2 cellular contexts compared by ENCODE assay signal in the genomic region with DNA sequence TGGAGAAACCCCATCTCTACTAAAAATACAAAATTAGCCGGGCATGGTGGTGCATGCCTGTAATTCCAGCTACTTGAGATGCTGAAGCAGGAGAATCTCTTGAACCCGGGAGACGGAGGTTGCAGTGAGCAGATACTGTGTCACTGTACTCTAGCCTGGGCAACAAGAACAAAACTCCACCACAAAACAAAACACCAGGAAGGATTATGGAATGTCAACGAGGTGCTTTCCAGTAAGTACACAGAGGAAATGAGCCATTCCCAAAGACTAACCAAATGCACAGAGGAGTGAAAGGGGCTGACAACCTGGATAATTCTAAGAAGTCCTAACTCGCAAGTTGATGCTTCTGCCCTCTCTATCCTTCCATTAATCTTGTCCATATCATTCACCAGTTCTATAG.
TF ChIP-seq lines count a peak whose summit lies in the region.

No MANE protein-coding gene starts in this region.

TF ChIP-seq in HEK293, 187 proteins besides CTCF, POLR2A, EP300 and RAD21:
- TF ChIP-seq ZNF600 (tag by site-specific recombination; IDR thresholded peaks at IDR 0.05) (peak; percentile 41; the same call in 1 of the 2 replicates), ZNF157 (tag by site-specific recombination; IDR thresholded peaks at IDR 0.05) (no peak)

TF ChIP-seq in H1, 55 proteins besides CTCF, POLR2A, EP300 and RAD21:
- TF ChIP-seq PHF8 (conservative IDR thresholded peaks at IDR 0.05; ENCODE audit: low read depth, low read length) = no peak
- no peak for TF ChIP-seq YY1 (IDR thresholded peaks at IDR 0.05; ENCODE audit: low read depth, low read length)
- TF ChIP-seq SIX5 (IDR thresholded peaks at IDR 0.05; ENCODE audit: low read depth, low read length) = no peak
- no peak for TF ChIP-seq RBBP5 (IDR thresholded peaks at IDR 0.05; ENCODE audit: borderline replicate concordance, low read depth, low read length)
- no peak for TF ChIP-seq CREB1 (IDR thresholded peaks at IDR 0.05)
- no peak for TF ChIP-seq POLR2AphosphoS5 (IDR thresholded peaks at IDR 0.05; ENCODE audit: low read depth, low read length)
- TF ChIP-seq TAF7 (optimal IDR thresholded peaks at IDR 0.05; ENCODE audit: borderline replicate concordance, low read depth, low read length) = no peak
